ENCODE assay signal across 6 cellular contexts in genomic region chr3:124757926-124758325, GRCh38. TPM values are rescaled to one million over a fixed set of nuclear protein-coding genes. Genes with fewer than 3 reads are reported as not detected.
DNase-seq lines count a peak whose midpoint lies in the region; ATAC-seq, FAIRE-seq and TF ChIP-seq lines count a peak whose summit lies in the region.
"Not testable (repeated sequence)": the region's sequence is repeated elsewhere in the genome, so short reads cannot be mapped to it uniquely, and the experiment has no call there.

No MANE protein-coding gene starts in this region.

- H3K4me3 ChIP-seq in HUES6 (ENCODE audit: low read depth, low read length); H1 (ENCODE audit: extremely low read depth in 1 of 4, insufficient read depth in 2 of 4, low read depth in 3 of 4, low read length in 4 of 4): not testable (repeated sequence)

- H2AFZ ChIP-seq in H1 (ENCODE audit: low read length) = not testable (repeated sequence)

- CTCF ChIA-PET in H1 (lab: Charles Lee; ENCODE audit: partially characterized antibody) = interaction anchor here (1.0 to 11.6 kb wide), 4 partner anchors 12 to 166 kb away, joined by 4 to 173 read pairs (median 20); no protein-coding TSS in a partner anchor

- H4K8ac ChIP-seq in H1 (ENCODE audit: extremely low read depth, insufficient read depth, low read length) = not testable (repeated sequence)

- H3K27ac ChIP-seq in HUES6 (ENCODE audit: low read depth, low read length) = peak overlapping the region; percentile 60; the same call in 1 of the 2 replicates
- H3K27ac ChIP-seq in H1 (ENCODE audit: low read depth, low read length) = not testable (repeated sequence)

- not testable (repeated sequence) for H4K5ac ChIP-seq in H1 (ENCODE audit: insufficient read length, low read depth, low read length)

- peak overlapping the region; percentile 26; the same call in 1 of the 2 replicates for H3K9ac ChIP-seq in ES-I3 (ENCODE audit: low read depth, low read length)
- H3K9ac ChIP-seq in HUES6 (ENCODE audit: low read length) = peak overlapping the region; percentile 10
- H3K9ac ChIP-seq in H1 (replicated peaks in 1 of 4; ENCODE audit: extremely low read depth in 1 of 4, low read depth in 3 of 4, low read length in 3 of 4) = not testable (repeated sequence)

- not testable (repeated sequence) for H3K79me2 ChIP-seq in H1 (ENCODE audit: control insufficient read depth in 1 of 2, insufficient read depth in 2 of 2, low read length in 2 of 2)

- H3K18ac ChIP-seq in H1 (ENCODE audit: extremely low read depth, low read length) = not testable (repeated sequence)

- H3K36me3 ChIP-seq in ES-I3 (ENCODE audit: insufficient read depth, low read length); HUES6 (ENCODE audit: control insufficient read depth, insufficient read depth, low read length); H1 (ENCODE audit: control insufficient read depth in 2 of 4, insufficient read depth in 4 of 4, low read length in 3 of 4): not testable (repeated sequence)

- H2BK20ac ChIP-seq in H1 (ENCODE audit: low read length) = not testable (repeated sequence)

- not testable (repeated sequence) for H3K4me1 Mint-ChIP-seq in activated T-helper 17 cell treated with anti-CD3 and anti-CD28 coated beads, Interleukin-2, amount 50 U/mL, for 72 hours
- H3K4me1 Mint-ChIP-seq in nephron progenitor cell (peaks cover 28% of the 10 kb centered on the region), type B pancreatic cell (ENCODE audit: unreplicated experiment) (peaks cover 32% of the 10 kb centered on the region)

- not testable (repeated sequence) for H3K36me3 Mint-ChIP-seq in activated T-helper 17 cell treated with anti-CD3 and anti-CD28 coated beads, Interleukin-2, amount 50 U/mL, for 72 hours (ENCODE audit: low read depth); nephron progenitor cell (ENCODE audit: low read depth)
- H3K36me3 Mint-ChIP-seq in type B pancreatic cell = peaks cover 12% of the 10 kb centered on the region

- peak overlapping the region; percentile 1; the same call in 1 of the 2 replicates for H2BK5ac ChIP-seq in H1 (ENCODE audit: low read depth, low read length)

- not testable (repeated sequence) for TF ChIP-seq RAD21 in H1 (IDR thresholded peaks at IDR 0.05 in 1 of 2, conservative IDR thresholded peaks at IDR 0.05 in 1 of 2; ENCODE audit: low read depth in 2 of 2, low read length in 2 of 2)

- H3K9me3 Mint-ChIP-seq in activated T-helper 17 cell treated with anti-CD3 and anti-CD28 coated beads, Interleukin-2, amount 50 U/mL, for 72 hours; nephron progenitor cell; type B pancreatic cell: not testable (repeated sequence)

- not testable (repeated sequence) for H3K79me1 ChIP-seq in H1 (ENCODE audit: low read depth, low read length)

- POLR2A ChIA-PET in H1 (lab: Charles Lee; ENCODE audit: partially characterized antibody) = not testable (repeated sequence)

- not testable (repeated sequence) for TF ChIP-seq EP300 in H1 (IDR thresholded peaks at IDR 0.05; ENCODE audit: borderline replicate concordance in 1 of 2, low read depth in 2 of 2, low read length in 2 of 2)

- not testable (repeated sequence) for H4K20me1 ChIP-seq in H1 (replicated peaks in 1 of 2; ENCODE audit: control insufficient read depth in 1 of 2, insufficient read depth in 2 of 2, low read length in 2 of 2)

- not testable (repeated sequence) for H2BK15ac ChIP-seq in H1 (ENCODE audit: low read length)

- not testable (repeated sequence) for H3K4ac ChIP-seq in H1 (replicated peaks; ENCODE audit: insufficient read length, low read depth, low read length)

- 76% methylated on average over 4 of the region's 7 CpGs; no CpG with 5 or more reads in 1 of the 2 experiments for WGBS in H1 (ENCODE audit: extremely low coverage in 1 of 2, insufficient coverage in 1 of 2, insufficient read length in 1 of 2, insufficient replicate concordance in 2 of 2, low coverage in 1 of 2, low lambda C conversion rate in 2 of 2, missing lambda C conversion rate in 1 of 2), 2 experiments

- H3K4me3 Mint-ChIP-seq in activated T-helper 17 cell treated with anti-CD3 and anti-CD28 coated beads, Interleukin-2, amount 50 U/mL, for 72 hours; nephron progenitor cell; type B pancreatic cell: not testable (repeated sequence)

- H3K27me3 Mint-ChIP-seq in activated T-helper 17 cell treated with anti-CD3 and anti-CD28 coated beads, Interleukin-2, amount 50 U/mL, for 72 hours; nephron progenitor cell (ENCODE audit: low read depth, poor library complexity): not testable (repeated sequence)
- peaks cover 11% of the 10 kb centered on the region for H3K27me3 Mint-ChIP-seq in type B pancreatic cell

- H3K23me2 ChIP-seq in H1 (ENCODE audit: low read depth, low read length) = not testable (repeated sequence)

- H3K4me1 ChIP-seq in ES-I3 (ENCODE audit: insufficient read depth, low read length) = peaks cover 26% of the 10 kb centered on the region
- peaks cover 39% of the 10 kb centered on the region for H3K4me1 ChIP-seq in HUES6 (ENCODE audit: control insufficient read depth, insufficient read depth, low read length)
- not testable (repeated sequence) for H3K4me1 ChIP-seq in H1 (replicated peaks in 1 of 4; ENCODE audit: control insufficient read depth in 3 of 4, insufficient read depth in 4 of 4, low read length in 3 of 4)

- H3K27ac Mint-ChIP-seq in activated T-helper 17 cell treated with anti-CD3 and anti-CD28 coated beads, Interleukin-2, amount 50 U/mL, for 72 hours = peak overlapping the region; percentile 26
- H3K27ac Mint-ChIP-seq in nephron progenitor cell (peak overlapping the region; percentile 10), type B pancreatic cell (peak overlapping the region; percentile 90)

- H2BK12ac ChIP-seq in H1 (ENCODE audit: low read depth, low read length) = not testable (repeated sequence)

- DNase-seq in H1 (ENCODE audit: low read depth in 1 of 2, low spot score in 2 of 2); nephron progenitor cell; type B pancreatic cell (ENCODE audit: extremely low spot score, unreplicated experiment): not testable (repeated sequence)

- FAIRE-seq in H1 (lab: Jason Lieb, UNC) = not testable (repeated sequence)

- H3K27me3 ChIP-seq in HUES6 (ENCODE audit: control insufficient read depth, insufficient read depth, low read length); H1 (replicated peaks in 1 of 4; ENCODE audit: control insufficient read depth in 3 of 4, extremely low read depth in 1 of 4, insufficient read depth in 3 of 4, low read length in 3 of 4): not testable (repeated sequence)

- ATAC-seq in activated T-helper 17 cell treated with anti-CD3 and anti-CD28 coated beads, Interleukin-2, amount 50 U/mL, for 72 hours (replicated peaks) = not testable (repeated sequence)

- peak overlapping the region; percentile 34 for H4K91ac ChIP-seq in H1 (replicated peaks; ENCODE audit: insufficient read length, low read length)

- not testable (repeated sequence) for TF ChIP-seq CTCF in H1 (IDR thresholded peaks at IDR 0.05; ENCODE audit: control extremely low read depth in 1 of 3, insufficient read depth in 1 of 3, low read depth in 1 of 3, low read length in 3 of 3); nephron progenitor cell (IDR thresholded peaks at IDR 0.05); type B pancreatic cell (conservative IDR thresholded peaks at IDR 0.05)

- not testable (repeated sequence) for H3K23ac ChIP-seq in H1 (ENCODE audit: insufficient read length)

- not testable (repeated sequence) for TF ChIP-seq POLR2A in H1 (IDR thresholded peaks at IDR 0.05; ENCODE audit: control extremely low read depth in 1 of 2, low read depth in 2 of 2, low read length in 2 of 2)

- H2BK120ac ChIP-seq in H1 (replicated peaks; ENCODE audit: low read depth, low read length) = not testable (repeated sequence)

- H3K14ac ChIP-seq in H1 (ENCODE audit: insufficient read length) = not testable (repeated sequence)

- H2AK5ac ChIP-seq in H1 (ENCODE audit: low read depth, low read length) = not testable (repeated sequence)

- H3K4me2 ChIP-seq in H1 (ENCODE audit: insufficient read depth in 1 of 2, low read depth in 2 of 2, low read length in 2 of 2) = not testable (repeated sequence)

- not testable (repeated sequence) for H3K9me3 ChIP-seq in ES-I3 (ENCODE audit: control insufficient read depth, insufficient read depth, low read length); HUES6 (ENCODE audit: control insufficient read depth, insufficient read depth, low read depth, low read length); H1 (ENCODE audit: insufficient read depth in 2 of 2, low read depth in 1 of 2, low read length in 1 of 2)

- H3K56ac ChIP-seq in H1 (replicated peaks; ENCODE audit: insufficient read length, low read depth, low read length) = not testable (repeated sequence)

RNA-seq across cellular contexts. Expression of gene UMPS, which starts 27.7 kb away (rescaled TPM):
- 10 to 100 TPM; 29.2 to 55.0 TPM for total RNA-seq in activated T-helper 17 cell treated with anti-CD3 and anti-CD28 coated beads, Interleukin-2, amount 50 U/mL, for 72 hours
- 55.8 and 59.0 TPM in 2 replicates for total RNA-seq in H1 (2021; fragmentation: NEBNext Ultra II Directional; extraction: Animal tissue kit (Norgen Biotek cat#: 25700))
- polyA plus RNA-seq in H1 (2011; rRNA removed) = 21.4 and 32.8 TPM in 2 replicates
- 29.2 TPM for polyA plus RNA-seq in H1 (2011; cell fraction: cytosol; rRNA removed)
- polyA plus RNA-seq in H1 (2011; cell fraction: nucleus; rRNA removed) = 14.2 TPM
- polyA plus RNA-seq in H1 (2012, experiment 1 of 2) = 40.7 to 48.2 TPM (median 46.3 TPM) in 4 replicates
- 8.8 TPM for polyA plus RNA-seq in H1 (2012, experiment 2 of 2)
- polyA plus RNA-seq in H1 (2013, experiment 1 of 2) = 23.5 TPM
- 22.8 TPM for polyA plus RNA-seq in H1 (2013, experiment 2 of 2)
- polyA minus RNA-seq in H1 (2011; rRNA and poly(A)+ RNA removed) = 36.1 and 46.9 TPM in 2 replicates
- 48.1 TPM for polyA minus RNA-seq in H1 (2011; cell fraction: cytosol; rRNA and poly(A)+ RNA removed)
- polyA minus RNA-seq in H1 (2011; cell fraction: nucleus; rRNA and poly(A)+ RNA removed) = 31.1 TPM
- 46.7 and 51.6 TPM in 2 replicates for total RNA-seq in type B pancreatic cell (ENCODE audit: low replicate concordance)

Comparison
In these comparisons a context has a peak if more than half of its experiments do, and no peak if none do; other contexts are left out.
1. H3K27ac Mint-ChIP-seq: peak in every context shown above with its lines; median percentile 90 in type B pancreatic cell; 26 in activated T-helper 17 cell treated with anti-CD3 and anti-CD28 coated beads, Interleukin-2, amount 50 U/mL, for 72 hours; 10 in nephron progenitor cell.